2 cellular contexts compared by ENCODE assay signal in genomic region chr17:59436900-59437299, GRCh38.
A peak's percentile ranks its signal among the peaks of the same experiment; 100 is the strongest.
TF ChIP-seq lines count a peak whose summit lies in the region.

No MANE protein-coding gene starts in this region.

TF ChIP-seq in SK-N-SH treated with all-trans-retinoic acid at 6 μM for 48 hours, 23 proteins besides CTCF, POLR2A, EP300 and RAD21 (continued from another document):
- TF ChIP-seq CREB5 (CRISPR knock-in tag; IDR thresholded peaks at IDR 0.05; ENCODE audit: low read depth) (no peak), ZFP3 (CRISPR knock-in tag; IDR thresholded peaks at IDR 0.05) (no peak), POU6F1 (CRISPR knock-in tag; IDR thresholded peaks at IDR 0.05; ENCODE audit: borderline replicate concordance, low read depth) (no peak), CSRNP3 (CRISPR knock-in tag; IDR thresholded peaks at IDR 0.05) (no peak), ZNF70 (CRISPR knock-in tag; IDR thresholded peaks at IDR 0.05) (no peak), ZFP30 (CRISPR knock-in tag; IDR thresholded peaks at IDR 0.05) (no peak), TCF4 (CRISPR knock-in tag; IDR thresholded peaks at IDR 0.05; ENCODE audit: borderline replicate concordance) (no peak), TOX (CRISPR knock-in tag; IDR thresholded peaks at IDR 0.05; ENCODE audit: borderline replicate concordance) (no peak), ESRRG (CRISPR knock-in tag; IDR thresholded peaks at IDR 0.05) (no peak), TSHZ2 (CRISPR knock-in tag; IDR thresholded peaks at IDR 0.05) (no peak), BACH2 (CRISPR knock-in tag; IDR thresholded peaks at IDR 0.05; ENCODE audit: borderline replicate concordance) (no peak), ZC3H10 (CRISPR knock-in tag; IDR thresholded peaks at IDR 0.05) (no peak), CSDC2 (CRISPR knock-in tag; IDR thresholded peaks at IDR 0.05) (no peak), RARB (CRISPR knock-in tag; IDR thresholded peaks at IDR 0.05) (no peak), ZNF565 (CRISPR knock-in tag; conservative IDR thresholded peaks at IDR 0.05; ENCODE audit: low read depth) (no peak), PPARA (CRISPR knock-in tag; IDR thresholded peaks at IDR 0.05; ENCODE audit: borderline replicate concordance) (no peak), ISL1 (CRISPR knock-in tag; IDR thresholded peaks at IDR 0.05) (no peak)

TF ChIP-seq in HepG2, 621 proteins besides CTCF, POLR2A, EP300 and RAD21:
- TF ChIP-seq ZBTB40 (IDR thresholded peaks at IDR 0.05): no peak
- 0 out of 2 replicates have a peak, but pooled peaks have one; percentile 12 for TF ChIP-seq ZBTB40 (CRISPR knock-in tag; IDR thresholded peaks at IDR 0.05)
- no peak for TF ChIP-seq SOX5 (CRISPR knock-in tag; IDR thresholded peaks at IDR 0.05; ENCODE audit: borderline replicate concordance)
- TF ChIP-seq ZNF792 (CRISPR knock-in tag; IDR thresholded peaks at IDR 0.05): no peak
- no peak for TF ChIP-seq TCF12 (IDR thresholded peaks at IDR 0.05)
- no peak for TF ChIP-seq TCF12 (CRISPR knock-in tag; IDR thresholded peaks at IDR 0.05)
- TF ChIP-seq RFX1 (IDR thresholded peaks at IDR 0.05): no peak
TF ChIP-seq in HepG2: peak in this region for 1.
